In the genomic region with DNA sequence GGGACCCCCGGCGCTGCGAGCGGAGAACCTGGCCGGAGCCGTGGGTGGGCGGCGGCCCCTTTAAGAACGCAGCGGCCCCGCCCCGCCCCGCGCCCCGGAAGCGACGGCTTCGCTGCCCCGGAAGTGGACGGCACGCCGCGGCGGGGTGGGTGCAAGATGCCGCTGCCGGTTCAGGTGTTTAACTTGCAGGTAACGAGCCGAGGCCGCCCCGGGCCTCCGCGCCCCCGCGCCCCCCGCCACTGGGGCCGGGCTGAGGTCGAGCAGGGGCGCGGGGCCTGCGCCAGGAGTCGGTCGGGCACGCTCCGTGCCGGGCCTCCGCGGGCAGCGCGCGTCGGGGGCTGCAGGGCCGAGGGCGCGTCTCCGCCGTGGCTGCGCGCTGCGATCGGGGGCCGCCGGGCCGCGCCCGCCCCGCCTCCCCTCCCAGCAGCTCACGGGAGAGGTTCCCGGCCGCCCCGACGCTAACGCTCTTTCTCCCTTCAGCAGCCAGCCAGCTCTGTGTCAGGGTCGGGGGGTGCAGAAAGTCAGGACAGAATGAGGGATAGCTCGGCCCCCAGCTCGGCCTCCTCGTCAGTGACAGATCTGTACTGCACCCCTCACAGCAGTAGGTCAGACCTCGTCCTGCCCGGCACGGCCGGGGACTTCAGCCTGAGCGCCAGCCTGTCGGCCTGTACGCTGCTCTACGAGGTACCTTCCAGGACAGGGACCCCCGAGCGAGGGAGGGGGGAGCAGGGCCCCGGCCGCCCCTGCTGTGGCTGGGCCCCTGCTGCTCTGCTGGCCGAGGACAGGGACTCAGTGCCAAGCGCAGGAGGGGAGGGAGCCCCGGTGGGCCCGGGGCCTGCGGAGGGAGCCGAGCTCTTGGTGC, we compare ENCODE assay signal across 8 cellular contexts. TPM values are rescaled to one million over a fixed set of nuclear protein-coding genes. Genes with fewer than 3 reads are reported as not detected.
DNase-seq lines count a peak whose midpoint lies in the region; ATAC-seq and TF ChIP-seq lines count a peak whose summit lies in the region.

Gene GPS1, plus strand, starts transcription at position 123 of the 862 bp plus-strand sequence. Its CDS starts 34 bp downstream, at position 157.
Gene RFNG, minus strand, starts transcription at position 36 of the 862 bp plus-strand sequence. CDS start 45 bp downstream, outside the sequence.

- TF ChIP-seq CTCF in left ventricle myocardium inferior (IDR thresholded peaks at IDR 0.05; ENCODE audit: borderline replicate concordance) (no peak), prostate gland (IDR thresholded peaks at IDR 0.05) (no peak), upper lobe of right lung (IDR thresholded peaks at IDR 0.05) (no peak)

- H3K9ac ChIP-seq in adipocyte (ENCODE audit: low read length), result peak within 1 kb of the TSS; percentile 94

- peak; percentile 78 for ATAC-seq in upper lobe of right lung

- no peaks in the 10 kb centered on the region for H3K27me3 ChIP-seq in adipocyte (replicated peaks; ENCODE audit: control insufficient read depth, insufficient read depth, low read length)
- H3K27me3 ChIP-seq in left ventricle myocardium inferior (ENCODE audit: low read depth), result no peaks in the 10 kb centered on the region
- H3K27me3 ChIP-seq in prostate gland (replicated peaks; ENCODE audit: insufficient read depth), result no peaks in the 10 kb centered on the region
- no peaks in the 10 kb centered on the region for H3K27me3 ChIP-seq in upper lobe of right lung

- no peaks in the 10 kb centered on the region for H3K9me3 ChIP-seq in KOPT-K1 (ENCODE audit: insufficient read depth, low read length, poor library complexity, severe bottlenecking)
- H3K9me3 ChIP-seq in adipocyte (ENCODE audit: control insufficient read depth, low read length), result no peaks in the 10 kb centered on the region
- no peaks in the 10 kb centered on the region for H3K9me3 ChIP-seq in left ventricle myocardium inferior (replicated peaks)
- H3K9me3 ChIP-seq in prostate gland, result no peaks in the 10 kb centered on the region
- no peaks in the 10 kb centered on the region for H3K9me3 ChIP-seq in upper lobe of right lung

- H3K27ac ChIP-seq in KOPT-K1 (ENCODE audit: low read depth, low read length, poor library complexity, severe bottlenecking) (peak within 1 kb of the TSS; percentile 65), left ventricle myocardium inferior (replicated peaks) (peak within 1 kb of the TSS; percentile 75), prostate gland (peak within 1 kb of the TSS; percentile 45 to 68), upper lobe of right lung (peak within 1 kb of the TSS; percentile 61)

- intact Hi-C loops in left ventricle myocardium inferior (cut with micrococcal nuclease) (no loop called here), prostate gland (cut with DNase I) (no loop called here), upper lobe of right lung (cut with DNase I) (no loop called here)

- 2% methylated on average over 30 of the region's 94 CpGs for WGBS in prostate gland

- TF ChIP-seq POLR2A in GM19193 (IDR thresholded peaks at IDR 0.05; ENCODE audit: extremely low read depth, insufficient read depth, insufficient read length) (peak; percentile 52), prostate gland (IDR thresholded peaks at IDR 0.05) (peak; percentile 13)

- peak within 1 kb of the TSS; percentile 91 for H3K4me3 ChIP-seq in adipocyte (ENCODE audit: low read length)
- peak within 1 kb of the TSS; percentile 91 for H3K4me3 ChIP-seq in left ventricle myocardium inferior
- peak within 1 kb of the TSS; percentile 71 to 75 for H3K4me3 ChIP-seq in prostate gland
- H3K4me3 ChIP-seq in upper lobe of right lung, result peak within 1 kb of the TSS; percentile 83

- H3K4me1 ChIP-seq in adipocyte (ENCODE audit: control insufficient read depth, insufficient read depth, low read length) (peaks cover 18% of the 10 kb centered on the region), left ventricle myocardium inferior (peaks cover 44% of the 10 kb centered on the region), prostate gland (replicated peaks) (peaks cover 19% of the 10 kb centered on the region), upper lobe of right lung (peaks cover 20% of the 10 kb centered on the region)

- DNase-seq in AG08395 (ENCODE audit: low spot score) (peak; percentile 84), T follicular helper cell (ENCODE audit: low read depth) (peak; percentile 74), adipocyte (ENCODE audit: low read depth) (peak; percentile 83), left ventricle myocardium inferior (peak; percentile 84), prostate gland (ENCODE audit: low spot score) (peak; percentile 69), upper lobe of right lung (peak; percentile 92)

- H3K36me3 ChIP-seq in KOPT-K1 (ENCODE audit: insufficient read depth, low read length) (peaks cover 55% of the 10 kb centered on the region), adipocyte (ENCODE audit: control insufficient read depth, insufficient read depth, low read length, severe bottlenecking) (peaks cover 46% of the 10 kb centered on the region), left ventricle myocardium inferior (peaks cover 70% of the 10 kb centered on the region), prostate gland (peaks cover 20 to 38% of the 10 kb centered on the region in 2 donors), upper lobe of right lung (peaks cover 39% of the 10 kb centered on the region)

RNA-seq across cellular contexts. Expression of gene GPS1, which starts in this region (rescaled TPM):
- total RNA-seq in left ventricle myocardium inferior (85.9 TPM), prostate gland (100 to 1,000 TPM; 163 to 182 TPM), upper lobe of right lung (78.0 TPM)

RNA-seq across cellular contexts. Expression of gene RFNG, which starts in this region (rescaled TPM):
- total RNA-seq in left ventricle myocardium inferior (21.1 TPM), prostate gland (10 to 100 TPM; 48.8 to 92.7 TPM), upper lobe of right lung (38.5 TPM)

Comparison
In these comparisons a context has a peak if more than half of its experiments do, and no peak if none do; other contexts are left out.
1. Peak in every context shown above with its lines: DNase-seq, ATAC-seq, H3K4me3 ChIP-seq and H3K27ac ChIP-seq.